In genomic region chr10:3623746-3624145, GRCh38 we compare ENCODE assay signal across 9 cellular contexts.
A peak's percentile ranks its signal among the peaks of the same experiment; 100 is the strongest.
DNase-seq lines count a peak whose midpoint lies in the region; ATAC-seq, FAIRE-seq and TF ChIP-seq lines count a peak whose summit lies in the region.
"Had no signal": no experiment of that assay in that cellular context is flagged by ENCODE, and none has a peak within 500 bp of the region (broad histone marks: within the 10 kb centered on the region; RNA-seq: fewer than 3 reads in every experiment).

No MANE protein-coding gene starts in this region.

- H3K27me3 ChIP-seq in ascending aorta (no peaks in the 10 kb centered on the region), muscle layer of colon (ENCODE audit: control insufficient read depth in 1 of 2, insufficient read depth in 2 of 2, low read length in 2 of 2) (no peaks in the 10 kb centered on the region), colonic mucosa (no peaks in the 10 kb centered on the region), ovary (no peaks in the 10 kb centered on the region)

- 8 to 24% (median 10%) methylated on average over 7 of the region's 7 CpGs for WGBS in ovary, 3 donors
- 75% methylated on average over 7 of the region's 7 CpGs for WGBS in lower leg skin, 2 donors

- FAIRE-seq in GM12891 (lab: Jason Lieb, UNC): peak; percentile 48

- peaks cover 0 to 4% of the 10 kb centered on the region in 2 donors for H3K9me3 ChIP-seq in ascending aorta
- no peaks in the 10 kb centered on the region for H3K9me3 ChIP-seq in muscle layer of colon (ENCODE audit: low read length)
- no peaks in the 10 kb centered on the region for H3K9me3 ChIP-seq in colonic mucosa
- no peaks in the 10 kb centered on the region for H3K9me3 ChIP-seq in ovary

- H3K4me1 ChIP-seq in ascending aorta: peaks cover 3 to 12% of the 10 kb centered on the region in 2 donors
- H3K4me1 ChIP-seq in muscle layer of colon (ENCODE audit: insufficient read depth, low read length): peaks cover 6% of the 10 kb centered on the region
- H3K4me1 ChIP-seq in colonic mucosa: no peaks in the 10 kb centered on the region
- peaks cover 2% of the 10 kb centered on the region for H3K4me1 ChIP-seq in ovary (ENCODE audit: insufficient read depth)

- TF ChIP-seq POLR2A in GM12891 (IDR thresholded peaks at IDR 0.05; ENCODE audit: low read depth, low read length) (no peak), ovary (IDR thresholded peaks at IDR 0.05) (no peak), lower leg skin (IDR thresholded peaks at IDR 0.05) (no peak)

- DNase-seq in GM12891 (ENCODE audit: insufficient read length, low spot score): no peak
- peak in 1 of 2 donors; percentile 75 for DNase-seq in ascending aorta (ENCODE audit: low spot score in 2 of 2)
- DNase-seq in ACHN: no peak
- DNase-seq in colonic mucosa: no peak
- no peak for DNase-seq in ovary
- DNase-seq in lower leg skin (ENCODE audit: low spot score in 2 of 2): no peak

- no peaks in the 10 kb centered on the region for H3K36me3 ChIP-seq in ascending aorta
- H3K36me3 ChIP-seq in muscle layer of colon (ENCODE audit: insufficient read depth, low read length): no peaks in the 10 kb centered on the region
- H3K36me3 ChIP-seq in colonic mucosa: no peaks in the 10 kb centered on the region
- H3K36me3 ChIP-seq in ovary: no peaks in the 10 kb centered on the region

- ATAC-seq in HG02840 (IDR thresholded peaks at IDR 0.05; ENCODE audit: low FRiP score, unreplicated experiment): peak; percentile 58

- TF ChIP-seq EP300 in ovary (IDR thresholded peaks at IDR 0.05): no peak

- in situ Hi-C loops in ACHN (cut with HindIII; ENCODE audit: low pct_ligation_motif_present, low pct_unique_long_range_greater_than_20kb, low sequenced_read_pairs): no loop called here

- TF ChIP-seq CTCF in ascending aorta (IDR thresholded peaks at IDR 0.05) (no peak), colonic mucosa (IDR thresholded peaks at IDR 0.05) (no peak), ovary (IDR thresholded peaks at IDR 0.05) (no peak), lower leg skin (IDR thresholded peaks at IDR 0.05) (no peak)

- H3K27ac ChIP-seq in ascending aorta (peak overlapping the region; percentile 50 to 67), muscle layer of colon (ENCODE audit: low read depth, low read length) (peak overlapping the region; percentile 25), colonic mucosa (no peak overlapping the region), ovary (no peak overlapping the region)
- H3K27ac ChIP-seq: HL-60 had no signal

- H3K4me3 ChIP-seq in ascending aorta: peak overlapping the region in 1 of 2 donors; percentile 42
- H3K4me3 ChIP-seq in muscle layer of colon (ENCODE audit: low read depth in 1 of 2, low read length in 2 of 2): no peak overlapping the region
- no peak overlapping the region for H3K4me3 ChIP-seq in colonic mucosa
- no peak overlapping the region for H3K4me3 ChIP-seq in ovary
- H3K4me3 ChIP-seq in lower leg skin (ENCODE audit: low read depth, poor library complexity, severe bottlenecking): no peak overlapping the region

- intact Hi-C loops in ascending aorta (cut with DNase I): loop anchor here (2.0 to 5.0 kb wide), 3 partner anchors 81 to 376 kb away; no protein-coding TSS in a partner anchor
- intact Hi-C loops in colonic mucosa (cut with DNase I): no loop called here
- intact Hi-C loops in ovary (cut with DNase I): no loop called here
- intact Hi-C loops in lower leg skin (cut with DNase I; ENCODE audit: low total_unique reads): no loop called here

- no peak overlapping the region for H3K9ac ChIP-seq in muscle layer of colon (ENCODE audit: low read length)
- no peak overlapping the region for H3K9ac ChIP-seq in colonic mucosa (ENCODE audit: low read depth in 2 of 2, low read length in 2 of 2)

TF ChIP-seq in GM12891, 5 proteins besides CTCF, POLR2A, EP300 and RAD21:
- no peak for TF ChIP-seq TAF1 (IDR thresholded peaks at IDR 0.05; ENCODE audit: low read depth, low read length)
- no peak for TF ChIP-seq POLR2AphosphoS5 (IDR thresholded peaks at IDR 0.05; ENCODE audit: low read depth, low read length)
- TF ChIP-seq SPI1 (IDR thresholded peaks at IDR 0.05; ENCODE audit: low read depth, low read length): no peak
- no peak for TF ChIP-seq PAX5 (IDR thresholded peaks at IDR 0.05; ENCODE audit: insufficient read depth, low read length, severe bottlenecking)
- TF ChIP-seq POU2F2 (IDR thresholded peaks at IDR 0.05; ENCODE audit: low read depth, low read length): no peak

Comparison
In these comparisons a context has a peak if more than half of its experiments do, and no peak if none do; other contexts are left out.
1. H3K27ac ChIP-seq: peak in ascending aorta (2 of 2) and muscle layer of colon (single experiment); none in colonic mucosa (single experiment) and ovary (0 of 2).